8 cellular contexts compared by ENCODE assay signal in genomic region chr16:3625911-3626732, GRCh38. TPM values are rescaled to one million over a fixed set of nuclear protein-coding genes. Genes with fewer than 3 reads are reported as not detected.
A peak's percentile ranks its signal among the peaks of the same experiment; 100 is the strongest.
DNase-seq lines count a peak whose midpoint lies in the region; ATAC-seq, FAIRE-seq and TF ChIP-seq lines count a peak whose summit lies in the region.

No MANE protein-coding gene starts in this region.

- 0 out of 6 replicates have a peak, but pooled peaks have one; percentile 47 to 50 for ATAC-seq in A549
- no peak for ATAC-seq in GM19467 (IDR thresholded peaks at IDR 0.05; ENCODE audit: unreplicated experiment)

- TF ChIP-seq EP300 in A549 (IDR thresholded peaks at IDR 0.05): no peak

- DNase-seq in A549 (ENCODE audit: low read depth in 1 of 2, low spot score in 1 of 2) (no peak), GM18507 (ENCODE audit: extremely low spot score, insufficient read length, low read depth) (no peak), M059J (ENCODE audit: low read depth) (peak; percentile 18), H54 (ENCODE audit: insufficient read length, low spot score) (no peak)
- no peak for DNase-seq in activated naive CD8-positive, alpha-beta T cell treated with anti-CD3 and anti-CD28 coated beads for 36 hours
- DNase-seq in stimulated activated CD4-positive, alpha-beta T cell treated with anti-CD3 and anti-CD28 coated beads, Interleukin-4, amount 100 ng/mL, for 24 hours: no peak
- DNase-seq in activated CD8-positive, alpha-beta memory T cell treated with anti-CD3 and anti-CD28 coated beads for 24 hours: no peak

- no peaks in the 10 kb centered on the region for H3K9me3 Mint-ChIP-seq in activated naive CD8-positive, alpha-beta T cell treated with anti-CD3 and anti-CD28 coated beads for 36 hours

- CTCF ChIA-PET in A549 (lab: Yijun Ruan, JAX): interaction anchor here (0.6 to 1.4 kb wide), 6 partner anchors 9 to 880 kb away, joined by 3 to 5 read pairs (median 3); no protein-coding TSS in a partner anchor

- no peak for TF ChIP-seq CTCF in A549 (IDR thresholded peaks at IDR 0.05)

- TF ChIP-seq POLR2A in A549 (IDR thresholded peaks at IDR 0.05; ENCODE audit: low read length) (no peak), H54 (IDR thresholded peaks at IDR 0.05; ENCODE audit: low read depth, low read length) (no peak)

- 88% methylated on average over 4 of the region's 4 CpGs for WGBS in A549 (ENCODE audit: missing lambda C conversion rate)

- H3K4me1 Mint-ChIP-seq in activated naive CD8-positive, alpha-beta T cell treated with anti-CD3 and anti-CD28 coated beads for 36 hours: peaks cover 28% of the 10 kb centered on the region

- no peak overlapping the region for H3K4me2 ChIP-seq in A549

- TF ChIP-seq RAD21 in A549 (conservative IDR thresholded peaks at IDR 0.05 in 1 of 2, IDR thresholded peaks at IDR 0.05 in 1 of 2): no peak

- H3K4me1 ChIP-seq in A549: no peaks in the 10 kb centered on the region

- H3K4me3 Mint-ChIP-seq in activated naive CD8-positive, alpha-beta T cell treated with anti-CD3 and anti-CD28 coated beads for 36 hours: no peak overlapping the region

- no peak overlapping the region for H3K27ac ChIP-seq in A549

- POLR2A ChIA-PET in A549 (lab: Yijun Ruan, JAX): interaction anchor here (1.5 kb wide), 1 partner anchor 14 kb away, joined by 4 read pairs; the partner anchor contains the start of gene SLX4

- no peaks in the 10 kb centered on the region for H3K36me3 Mint-ChIP-seq in activated naive CD8-positive, alpha-beta T cell treated with anti-CD3 and anti-CD28 coated beads for 36 hours

- H3K9me3 ChIP-seq in A549: no peaks in the 10 kb centered on the region

- H3K27me3 Mint-ChIP-seq in activated naive CD8-positive, alpha-beta T cell treated with anti-CD3 and anti-CD28 coated beads for 36 hours: no peaks in the 10 kb centered on the region

- peak overlapping the region; percentile 68 for H3K27ac Mint-ChIP-seq in activated naive CD8-positive, alpha-beta T cell treated with anti-CD3 and anti-CD28 coated beads for 36 hours

- no peak for FAIRE-seq in A549 (lab: Jason Lieb, UNC)
- peak; percentile 83 for FAIRE-seq in GM18507 (lab: Jason Lieb, UNC)
- no peak for FAIRE-seq in H54 (lab: Jason Lieb, UNC)

- H3K4me3 ChIP-seq in A549: no peak overlapping the region

TF ChIP-seq in A549, 52 proteins besides CTCF, POLR2A, EP300 and RAD21:
- TF ChIP-seq CHD4 (IDR thresholded peaks at IDR 0.05; ENCODE audit: borderline replicate concordance) (no peak), FOXS1 (CRISPR knock-in tag; IDR thresholded peaks at IDR 0.05) (no peak), HMGXB4 (CRISPR knock-in tag; IDR thresholded peaks at IDR 0.05; ENCODE audit: borderline replicate concordance) (no peak), POLR2AphosphoS2 (conservative IDR thresholded peaks at IDR 0.05; ENCODE audit: low read length) (no peak), ZC3H11A (IDR thresholded peaks at IDR 0.05) (no peak), REST (IDR thresholded peaks at IDR 0.05) (no peak), JUNB (IDR thresholded peaks at IDR 0.05) (no peak), BCL3 (IDR thresholded peaks at IDR 0.05) (no peak), CEBPB (IDR thresholded peaks at IDR 0.05) (no peak), MAFK (IDR thresholded peaks at IDR 0.05; ENCODE audit: partially characterized antibody) (no peak), ELK1 (IDR thresholded peaks at IDR 0.05; ENCODE audit: low read depth, low read length) (no peak), SREBF2 (IDR thresholded peaks at IDR 0.05) (no peak), ZNF302 (CRISPR knock-in tag; IDR thresholded peaks at IDR 0.05) (no peak), HOXB5 (CRISPR knock-in tag; IDR thresholded peaks at IDR 0.05) (no peak)

RNA-seq across cellular contexts. Expression of gene SLX4, which starts 14.7 kb away (rescaled TPM):
- 3.0 and 4.2 TPM in 2 replicates for polyA plus RNA-seq in A549 (2011; rRNA removed)
- 2.1 and 2.7 TPM in 2 replicates for polyA plus RNA-seq in A549 (2012; cell fraction: cytosol; rRNA removed)
- 11.0 and 11.3 TPM in 2 replicates for polyA plus RNA-seq in A549 (2012; cell fraction: nucleus; rRNA removed)
- polyA plus RNA-seq in A549 (2017; fragmentation: RNase III; extraction: RNeasy Plus Mini Kit Qiagen cat#74134 plus additional on column Dnase treatment): 4.5 to 5.0 TPM (median 4.7 TPM) in 3 replicates
- 5.2 and 6.6 TPM in 2 replicates for polyA minus RNA-seq in A549 (2011; rRNA and poly(A)+ RNA removed)
- 4.8 and 8.3 TPM in 2 replicates for total RNA-seq in M059J (2014; rRNA removed; shearing (Covaris generic))
- 1 to 10 TPM; 9.1 to 9.3 TPM for total RNA-seq in activated naive CD8-positive, alpha-beta T cell treated with anti-CD3 and anti-CD28 coated beads for 36 hours

RNA-seq across cellular contexts. Expression of gene DNASE1, which starts 28.4 kb away (rescaled TPM):
- polyA plus RNA-seq in A549 (2011; rRNA removed) (6.3 and 10.0 TPM in 2 replicates), A549 (2017; fragmentation: RNase III; extraction: RNeasy Plus Mini Kit Qiagen cat#74134 plus additional on column Dnase treatment) (5.4 to 7.5 TPM (median 7.2 TPM) in 3 replicates)
- 7.3 and 9.0 TPM in 2 replicates for polyA plus RNA-seq in A549 (2012; cell fraction: cytosol; rRNA removed)
- 33.3 and 33.9 TPM in 2 replicates for polyA plus RNA-seq in A549 (2012; cell fraction: nucleus; rRNA removed)
- polyA minus RNA-seq in A549 (2011; rRNA and poly(A)+ RNA removed): 23.8 and 31.2 TPM in 2 replicates
- 8.3 and 21.1 TPM in 2 replicates for total RNA-seq in M059J (2014; rRNA removed; shearing (Covaris generic))
- total RNA-seq in activated naive CD8-positive, alpha-beta T cell treated with anti-CD3 and anti-CD28 coated beads for 36 hours: 1 to 10 TPM; 4.6 to 5.8 TPM

RNA-seq across cellular contexts. Expression of gene NLRC3, which starts 48.9 kb away (rescaled TPM):
- polyA plus RNA-seq in A549 (2011; rRNA removed) (0.03 and 0.04 TPM in 2 replicates), A549 (2017; fragmentation: RNase III; extraction: RNeasy Plus Mini Kit Qiagen cat#74134 plus additional on column Dnase treatment) (0.03 TPM in 1 of 3 replicates, not detected in the others)
- under 0.01 and 0.01 TPM in 2 replicates for polyA plus RNA-seq in A549 (2012; cell fraction: cytosol; rRNA removed)
- 0.02 and 0.05 TPM in 2 replicates for polyA plus RNA-seq in A549 (2012; cell fraction: nucleus; rRNA removed)
- polyA minus RNA-seq in A549 (2011; rRNA and poly(A)+ RNA removed): 0.04 TPM in 1 of 2 replicates, not detected in the other
- total RNA-seq in M059J (2014; rRNA removed; shearing (Covaris generic)): not detected in 2 replicates
- total RNA-seq in activated naive CD8-positive, alpha-beta T cell treated with anti-CD3 and anti-CD28 coated beads for 36 hours: 10 to 100 TPM; 12.3 to 12.5 TPM

Comparison
In these comparisons a context has a peak if more than half of its experiments do, and no peak if none do; other contexts are left out.
1. RNA of gene NLRC3, which starts 48.9 kb away (total RNA-seq): 12.3 to 12.5 TPM in activated naive CD8-positive, alpha-beta T cell treated with anti-CD3 and anti-CD28 coated beads for 36 hours; not detected in M059J; every median in the first group is over 10 times any median in the second.